ENCODE assay signal across 1 cellular context in the genomic region with DNA sequence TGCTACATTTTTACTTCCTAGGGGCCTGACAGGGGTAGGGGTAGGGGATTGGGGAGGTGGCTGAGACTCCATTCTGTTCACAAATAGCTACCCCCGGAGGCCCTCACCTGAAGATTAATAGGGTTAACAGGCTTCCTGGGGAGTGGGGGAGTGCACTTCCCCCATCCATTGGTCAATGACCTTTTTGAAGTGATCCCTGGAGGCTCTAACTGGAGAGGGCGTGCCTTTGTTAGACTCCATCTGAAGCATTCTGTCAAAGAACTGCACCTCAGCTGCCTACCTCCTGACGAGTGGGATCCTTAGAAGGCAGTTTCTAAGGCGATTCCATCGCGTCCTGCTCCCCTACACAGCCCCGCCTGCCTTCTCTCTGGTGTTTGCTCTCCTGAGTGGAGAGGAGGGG.
TF ChIP-seq lines count a peak whose summit lies in the region.

No MANE protein-coding gene starts in this region.

TF ChIP-seq in WTC11, 78 proteins besides CTCF, POLR2A, EP300 and RAD21 (continued from another document):
- TF ChIP-seq, protein P1, sequence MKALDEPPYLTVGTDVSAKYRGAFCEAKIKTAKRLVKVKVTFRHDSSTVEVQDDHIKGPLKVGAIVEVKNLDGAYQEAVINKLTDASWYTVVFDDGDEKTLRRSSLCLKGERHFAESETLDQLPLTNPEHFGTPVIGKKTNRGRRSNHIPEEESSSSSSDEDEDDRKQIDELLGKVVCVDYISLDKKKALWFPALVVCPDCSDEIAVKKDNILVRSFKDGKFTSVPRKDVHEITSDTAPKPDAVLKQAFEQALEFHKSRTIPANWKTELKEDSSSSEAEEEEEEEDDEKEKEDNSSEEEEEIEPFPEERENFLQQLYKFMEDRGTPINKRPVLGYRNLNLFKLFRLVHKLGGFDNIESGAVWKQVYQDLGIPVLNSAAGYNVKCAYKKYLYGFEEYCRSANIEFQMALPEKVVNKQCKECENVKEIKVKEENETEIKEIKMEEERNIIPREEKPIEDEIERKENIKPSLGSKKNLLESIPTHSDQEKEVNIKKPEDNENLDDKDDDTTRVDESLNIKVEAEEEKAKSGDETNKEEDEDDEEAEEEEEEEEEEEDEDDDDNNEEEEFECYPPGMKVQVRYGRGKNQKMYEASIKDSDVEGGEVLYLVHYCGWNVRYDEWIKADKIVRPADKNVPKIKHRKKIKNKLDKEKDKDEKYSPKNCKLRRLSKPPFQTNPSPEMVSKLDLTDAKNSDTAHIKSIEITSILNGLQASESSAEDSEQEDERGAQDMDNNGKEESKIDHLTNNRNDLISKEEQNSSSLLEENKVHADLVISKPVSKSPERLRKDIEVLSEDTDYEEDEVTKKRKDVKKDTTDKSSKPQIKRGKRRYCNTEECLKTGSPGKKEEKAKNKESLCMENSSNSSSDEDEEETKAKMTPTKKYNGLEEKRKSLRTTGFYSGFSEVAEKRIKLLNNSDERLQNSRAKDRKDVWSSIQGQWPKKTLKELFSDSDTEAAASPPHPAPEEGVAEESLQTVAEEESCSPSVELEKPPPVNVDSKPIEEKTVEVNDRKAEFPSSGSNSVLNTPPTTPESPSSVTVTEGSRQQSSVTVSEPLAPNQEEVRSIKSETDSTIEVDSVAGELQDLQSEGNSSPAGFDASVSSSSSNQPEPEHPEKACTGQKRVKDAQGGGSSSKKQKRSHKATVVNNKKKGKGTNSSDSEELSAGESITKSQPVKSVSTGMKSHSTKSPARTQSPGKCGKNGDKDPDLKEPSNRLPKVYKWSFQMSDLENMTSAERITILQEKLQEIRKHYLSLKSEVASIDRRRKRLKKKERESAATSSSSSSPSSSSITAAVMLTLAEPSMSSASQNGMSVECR (CRISPR knock-in tag; IDR thresholded peaks at IDR 0.05; ENCODE audit: borderline replicate concordance) = no peak
- TF ChIP-seq, protein P2, sequence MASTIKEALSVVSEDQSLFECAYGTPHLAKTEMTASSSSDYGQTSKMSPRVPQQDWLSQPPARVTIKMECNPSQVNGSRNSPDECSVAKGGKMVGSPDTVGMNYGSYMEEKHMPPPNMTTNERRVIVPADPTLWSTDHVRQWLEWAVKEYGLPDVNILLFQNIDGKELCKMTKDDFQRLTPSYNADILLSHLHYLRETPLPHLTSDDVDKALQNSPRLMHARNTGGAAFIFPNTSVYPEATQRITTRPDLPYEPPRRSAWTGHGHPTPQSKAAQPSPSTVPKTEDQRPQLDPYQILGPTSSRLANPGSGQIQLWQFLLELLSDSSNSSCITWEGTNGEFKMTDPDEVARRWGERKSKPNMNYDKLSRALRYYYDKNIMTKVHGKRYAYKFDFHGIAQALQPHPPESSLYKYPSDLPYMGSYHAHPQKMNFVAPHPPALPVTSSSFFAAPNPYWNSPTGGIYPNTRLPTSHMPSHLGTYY (CRISPR knock-in tag; IDR thresholded peaks at IDR 0.05) = no peak
- TF ChIP-seq, protein P3, sequence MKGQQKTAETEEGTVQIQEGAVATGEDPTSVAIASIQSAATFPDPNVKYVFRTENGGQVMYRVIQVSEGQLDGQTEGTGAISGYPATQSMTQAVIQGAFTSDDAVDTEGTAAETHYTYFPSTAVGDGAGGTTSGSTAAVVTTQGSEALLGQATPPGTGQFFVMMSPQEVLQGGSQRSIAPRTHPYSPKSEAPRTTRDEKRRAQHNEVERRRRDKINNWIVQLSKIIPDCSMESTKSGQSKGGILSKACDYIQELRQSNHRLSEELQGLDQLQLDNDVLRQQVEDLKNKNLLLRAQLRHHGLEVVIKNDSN (CRISPR knock-in tag; IDR thresholded peaks at IDR 0.05) = no peak
